1 cellular context compared by ENCODE assay signal in genomic region chr7:104890216-104890615, GRCh38.
TF ChIP-seq lines count a peak whose summit lies in the region.

No MANE protein-coding gene starts in this region.

TF ChIP-seq in GM12878, 131 proteins besides CTCF, POLR2A, EP300 and RAD21 (continued from another document):
- TF ChIP-seq SKIL (IDR thresholded peaks at IDR 0.05; ENCODE audit: low read depth, poor library complexity, severe bottlenecking) (no peak), TARDBP (IDR thresholded peaks at IDR 0.05; ENCODE audit: borderline replicate concordance) (no peak), USF1 (IDR thresholded peaks at IDR 0.05; ENCODE audit: borderline replicate concordance, extremely low read length, insufficient read depth, low read depth, low read length) (no peak), ZNF207 (IDR thresholded peaks at IDR 0.05; ENCODE audit: borderline replicate concordance) (no peak), RELA (IDR thresholded peaks at IDR 0.05; ENCODE audit: borderline replicate concordance, partially characterized antibody) (no peak), NR2C1 (IDR thresholded peaks at IDR 0.05) (no peak), PAX8 (IDR thresholded peaks at IDR 0.05) (no peak), WRNIP1 (IDR thresholded peaks at IDR 0.05; ENCODE audit: borderline replicate concordance, low read depth, low read length) (no peak)
TF ChIP-seq in GM12878: peak in this region for 0.
